14 cellular contexts compared by ENCODE assay signal in the genomic region with DNA sequence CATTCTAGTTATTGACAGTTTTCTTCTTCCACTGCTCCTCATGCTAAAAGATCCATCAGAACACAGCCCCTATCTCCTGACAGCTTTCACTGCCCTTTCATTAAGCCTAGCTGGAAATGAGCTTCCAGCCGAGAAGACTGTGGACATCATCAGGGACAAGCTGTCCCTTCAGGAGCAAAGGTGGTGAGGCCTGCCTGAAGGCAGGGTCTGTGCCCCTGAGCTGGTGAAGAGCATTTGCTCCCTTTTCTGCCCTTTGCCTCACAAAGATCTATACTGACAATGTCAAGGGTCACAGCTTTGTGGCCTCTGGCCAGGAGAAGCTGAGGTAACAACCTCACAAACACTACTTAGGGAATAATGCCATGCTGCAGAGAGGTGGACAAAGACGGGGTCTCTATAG.
"Had no signal": no experiment of that assay in that cellular context is flagged by ENCODE, and none has a peak within 500 bp of the region (broad histone marks: within the 10 kb centered on the region; RNA-seq: fewer than 3 reads in every experiment).

No MANE protein-coding gene starts in this region.

- H3K4me1 ChIP-seq: suprapubic skin had no signal

- H3K9ac ChIP-seq: SK-N-SH had no signal

- H3K27ac ChIP-seq: suprapubic skin had no signal

- H3K9me3 Mint-ChIP-seq: stimulated activated naive CD8-positive, alpha-beta T cell treated with anti-CD3 and anti-CD28 coated beads, Interleukin-15, Interleukin-2, amounts not matched to agents 100 ng/mL and 50 ng/mL, for 24 hours; T-cell had no signal

- H3K9me3 ChIP-seq: SK-N-SH, suprapubic skin had no signal

- H3K4me1 Mint-ChIP-seq: activated T-helper 17 cell treated with anti-CD3 and anti-CD28 coated beads, Interleukin-2, amount 50 U/mL, for 72 hours; T-cell had no signal

- DNase-seq: activated CD4-positive, alpha-beta T cell treated with anti-CD3 and anti-CD28 coated beads, Interleukin-2, amount 50 U/mL, for 4 hours; activated CD4-positive, CD25-positive, alpha-beta regulatory T cell treated with anti-CD3 and anti-CD28 coated beads, Interleukin-2, amount 50 U/mL, for 72 hours; activated naive CD4-positive, alpha-beta T cell treated with Interleukin-2 at 50 U/mL for 16 hours; activated T-cell treated with anti-CD3 and anti-CD28 coated beads for 4 hours; anterior cingulate cortex; dorsolateral prefrontal cortex; kidney glomerular epithelial cell; SK-N-SH; T-cell; T1000 had no signal

- H3K4me2 ChIP-seq: SK-N-SH had no signal

- H3K4me3 ChIP-seq: dorsolateral prefrontal cortex, suprapubic skin had no signal

- H3K27ac Mint-ChIP-seq: activated T-helper 17 cell treated with anti-CD3 and anti-CD28 coated beads, Interleukin-2, amount 50 U/mL, for 72 hours; stimulated activated naive CD8-positive, alpha-beta T cell treated with anti-CD3 and anti-CD28 coated beads, Interleukin-15, Interleukin-2, amounts not matched to agents 100 ng/mL and 50 ng/mL, for 24 hours; T-cell had no signal

- ATAC-seq: activated T-helper 17 cell treated with anti-CD3 and anti-CD28 coated beads, Interleukin-2, amount 50 U/mL, for 72 hours; esophagus mucosa; T-cell had no signal

- H3K4me3 Mint-ChIP-seq: activated T-helper 17 cell treated with anti-CD3 and anti-CD28 coated beads, Interleukin-2, amount 50 U/mL, for 72 hours; stimulated activated naive CD8-positive, alpha-beta T cell treated with anti-CD3 and anti-CD28 coated beads, Interleukin-15, Interleukin-2, amounts not matched to agents 100 ng/mL and 50 ng/mL, for 24 hours; T-cell had no signal

- H3K9me2 ChIP-seq: SK-N-SH had no signal

- H3K27me3 ChIP-seq: dorsolateral prefrontal cortex, suprapubic skin had no signal

- H3K27me3 Mint-ChIP-seq: activated T-helper 17 cell treated with anti-CD3 and anti-CD28 coated beads, Interleukin-2, amount 50 U/mL, for 72 hours; stimulated activated naive CD8-positive, alpha-beta T cell treated with anti-CD3 and anti-CD28 coated beads, Interleukin-15, Interleukin-2, amounts not matched to agents 100 ng/mL and 50 ng/mL, for 24 hours; T-cell had no signal
